ENCODE assay signal across 8 cellular contexts in the genomic region with DNA sequence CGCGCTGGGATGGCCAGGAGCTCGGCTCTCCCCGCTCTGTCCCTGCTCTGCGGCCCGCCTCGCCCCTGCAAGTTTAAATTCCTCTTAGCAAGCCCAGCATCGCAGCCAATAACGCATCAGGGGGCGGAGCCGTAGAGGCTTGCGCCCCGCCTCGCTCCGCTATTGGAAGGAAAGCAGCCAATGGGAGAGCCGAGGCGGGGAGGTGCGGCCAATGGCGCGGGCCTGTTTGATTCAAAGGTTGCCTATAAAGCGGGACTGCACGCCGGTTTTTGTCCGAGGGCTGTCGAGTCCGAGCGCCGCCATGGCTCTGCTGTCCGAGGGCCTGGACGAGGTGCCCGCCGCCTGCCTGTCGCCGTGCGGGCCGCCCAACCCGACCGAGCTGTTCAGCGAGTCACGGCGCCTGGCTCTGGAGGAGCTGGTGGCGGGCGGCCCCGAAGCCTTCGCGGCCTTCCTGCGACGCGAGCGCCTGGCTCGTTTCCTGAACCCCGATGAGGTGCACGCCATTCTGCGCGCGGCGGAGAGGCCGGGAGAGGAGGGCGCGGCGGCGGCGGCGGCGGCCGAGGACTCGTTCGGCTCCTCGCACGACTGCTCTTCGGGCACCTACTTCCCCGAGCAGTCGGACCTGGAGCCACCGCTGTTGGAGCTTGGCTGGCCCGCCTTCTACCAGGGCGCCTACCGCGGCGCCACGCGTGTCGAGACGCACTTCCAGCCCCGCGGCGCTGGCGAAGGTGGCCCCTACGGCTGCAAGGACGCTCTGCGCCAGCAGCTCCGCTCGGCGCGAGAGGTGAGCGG. TPM values are rescaled to one million over a fixed set of nuclear protein-coding genes. Genes with fewer than 3 reads are reported as not detected.
A peak's percentile ranks its signal among the peaks of the same experiment; 100 is the strongest.
DNase-seq lines count a peak whose midpoint lies in the region; ATAC-seq and TF ChIP-seq lines count a peak whose summit lies in the region.

A gene with protein sequence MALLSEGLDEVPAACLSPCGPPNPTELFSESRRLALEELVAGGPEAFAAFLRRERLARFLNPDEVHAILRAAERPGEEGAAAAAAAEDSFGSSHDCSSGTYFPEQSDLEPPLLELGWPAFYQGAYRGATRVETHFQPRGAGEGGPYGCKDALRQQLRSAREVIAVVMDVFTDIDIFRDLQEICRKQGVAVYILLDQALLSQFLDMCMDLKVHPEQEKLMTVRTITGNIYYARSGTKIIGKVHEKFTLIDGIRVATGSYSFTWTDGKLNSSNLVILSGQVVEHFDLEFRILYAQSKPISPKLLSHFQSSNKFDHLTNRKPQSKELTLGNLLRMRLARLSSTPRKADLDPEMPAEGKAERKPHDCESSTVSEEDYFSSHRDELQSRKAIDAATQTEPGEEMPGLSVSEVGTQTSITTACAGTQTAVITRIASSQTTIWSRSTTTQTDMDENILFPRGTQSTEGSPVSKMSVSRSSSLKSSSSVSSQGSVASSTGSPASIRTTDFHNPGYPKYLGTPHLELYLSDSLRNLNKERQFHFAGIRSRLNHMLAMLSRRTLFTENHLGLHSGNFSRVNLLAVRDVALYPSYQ (plus strand): TSS at position 276 of the 792 bp plus-strand sequence. CDS start 26 bp downstream, at position 302.

- H3K27me3 ChIP-seq in effector memory CD4-positive, alpha-beta T cell (replicated peaks; ENCODE audit: control insufficient read depth, insufficient read depth, low read length, poor library complexity, severe bottlenecking): no peaks in the 10 kb centered on the region

- H3K4me1 Mint-ChIP-seq in activated CD8-positive, alpha-beta T cell treated with anti-CD3 and anti-CD28 coated beads, Interleukin-2, amount 10 ng/mL, durations not matched to agents 7 days and 5 days (ENCODE audit: low read depth): peaks cover 38% of the 10 kb centered on the region

- peaks cover 13% of the 10 kb centered on the region for H3K4me1 ChIP-seq in effector memory CD4-positive, alpha-beta T cell (ENCODE audit: control insufficient read depth, insufficient read depth, low read length, poor library complexity, severe bottlenecking)

- peak within 1 kb of the TSS; percentile 62 for H3K4me3 ChIP-seq in effector memory CD4-positive, alpha-beta T cell (ENCODE audit: insufficient read depth, low read depth, low read length, poor library complexity, severe bottlenecking)

- peak within 1 kb of the TSS; percentile 40 for H3K27ac ChIP-seq in effector memory CD4-positive, alpha-beta T cell (ENCODE audit: insufficient read depth, low read length, poor library complexity, severe bottlenecking)

- peak; percentile 99 for DNase-seq in COLO668 (lab: John Stamatoyannopoulos, UW; ENCODE audit: unreplicated experiment)
- peak; percentile 99 for DNase-seq in GM20000 (ENCODE audit: low spot score)
- peak; percentile 94 for DNase-seq in HS-5 (ENCODE audit: low read depth)
- peak; percentile 50 for DNase-seq in NK-92 (lab: John Stamatoyannopoulos, UW; ENCODE audit: unreplicated experiment)
- peak; percentile 98 for DNase-seq in activated CD8-positive, alpha-beta T cell treated with anti-CD3 and anti-CD28 coated beads, Interleukin-2, amount 10 ng/mL, durations not matched to agents 7 days and 5 days
- DNase-seq in effector memory CD4-positive, alpha-beta T cell: peak; percentile 88 to 89 (median 89)
- DNase-seq in medulla oblongata (ENCODE audit: extremely low spot score): peak; percentile 97
- DNase-seq in stimulated activated CD4-positive, alpha-beta T cell treated with anti-CD3 and anti-CD28 coated beads, TNF-alpha, amount 100 ng/mL, for 48 hours (ENCODE audit: low read depth in 3 of 3): peak; percentile 88 to 96 (median 96)

- H3K9me3 Mint-ChIP-seq in activated CD8-positive, alpha-beta T cell treated with anti-CD3 and anti-CD28 coated beads, Interleukin-2, amount 10 ng/mL, durations not matched to agents 7 days and 5 days (ENCODE audit: insufficient read depth): no peaks in the 10 kb centered on the region

- TF ChIP-seq CTCF in GM20000 (IDR thresholded peaks at IDR 0.05; ENCODE audit: extremely low read depth, missing control alignments): no peak

- CTCF ChIA-PET in activated CD8-positive, alpha-beta T cell treated with anti-CD3 and anti-CD28 coated beads, Interleukin-2, amount 10 ng/mL, durations not matched to agents 7 days and 5 days (lab: Charles Lee): interaction anchor here (0.6 to 4.6 kb wide), 24 partner anchors 9 to 127 kb away, joined by 3 to 40 read pairs (median 4); a partner anchor contains a TSS

- no peaks in the 10 kb centered on the region for H3K27me3 Mint-ChIP-seq in activated CD8-positive, alpha-beta T cell treated with anti-CD3 and anti-CD28 coated beads, Interleukin-2, amount 10 ng/mL, durations not matched to agents 7 days and 5 days (ENCODE audit: low read depth)

- peaks cover 42% of the 10 kb centered on the region for H3K36me3 Mint-ChIP-seq in activated CD8-positive, alpha-beta T cell treated with anti-CD3 and anti-CD28 coated beads, Interleukin-2, amount 10 ng/mL, durations not matched to agents 7 days and 5 days (ENCODE audit: low read depth)

- peak within 1 kb of the TSS; percentile 84 for H3K27ac Mint-ChIP-seq in activated CD8-positive, alpha-beta T cell treated with anti-CD3 and anti-CD28 coated beads, Interleukin-2, amount 10 ng/mL, durations not matched to agents 7 days and 5 days

- POLR2A ChIA-PET in activated CD8-positive, alpha-beta T cell treated with anti-CD3 and anti-CD28 coated beads, Interleukin-2, amount 10 ng/mL, durations not matched to agents 7 days and 5 days (lab: Charles Lee): interaction anchor here (0.6 to 3.2 kb wide), 10 partner anchors 13 to 367 kb away, joined by 3 to 25 read pairs (median 3); a partner anchor contains a TSS

- H3K4me3 Mint-ChIP-seq in activated CD8-positive, alpha-beta T cell treated with anti-CD3 and anti-CD28 coated beads, Interleukin-2, amount 10 ng/mL, durations not matched to agents 7 days and 5 days: peak within 1 kb of the TSS; percentile 91

- peaks cover 4% of the 10 kb centered on the region for H3K36me3 ChIP-seq in effector memory CD4-positive, alpha-beta T cell (ENCODE audit: control insufficient read depth, insufficient read depth, low read length)

- peak; percentile 95 for ATAC-seq in activated CD8-positive, alpha-beta T cell treated with anti-CD3 and anti-CD28 coated beads, Interleukin-2, amount 10 ng/mL, durations not matched to agents 7 days and 5 days

- H3K9me3 ChIP-seq in effector memory CD4-positive, alpha-beta T cell (ENCODE audit: control insufficient read depth, low read length): no peaks in the 10 kb centered on the region

RNA-seq across cellular contexts. Expression of the gene that starts here (rescaled TPM):
- total RNA-seq in activated CD8-positive, alpha-beta T cell treated with anti-CD3 and anti-CD28 coated beads, Interleukin-2, amount 10 ng/mL, durations not matched to agents 7 days and 5 days: 10 to 100 TPM; 24.9 to 25.6 TPM

Comparison
In these comparisons a context has a peak if more than half of its experiments do, and no peak if none do; other contexts are left out.
1. Peak in every context shown above with its lines: DNase-seq, ATAC-seq, H3K4me3 ChIP-seq and H3K27ac ChIP-seq.